8 cellular contexts compared by ENCODE assay signal in genomic region chr7:128459394-128459878, GRCh38. TPM values are rescaled to one million over a fixed set of nuclear protein-coding genes. Genes with fewer than 3 reads are reported as not detected.
A peak's percentile ranks its signal among the peaks of the same experiment; 100 is the strongest.
DNase-seq lines count a peak whose midpoint lies in the region; ATAC-seq and TF ChIP-seq lines count a peak whose summit lies in the region.

No MANE protein-coding gene starts in this region.

- no peak overlapping the region for H3K27ac ChIP-seq in GM23338 (ENCODE audit: low read depth)
- no peak overlapping the region for H3K27ac ChIP-seq in SU-DHL-6 (ENCODE audit: low read depth, low read length)
- peak overlapping the region in 2 of 8 donors; percentile 21 to 25 for H3K27ac ChIP-seq in spleen

- H3K9me3 Mint-ChIP-seq in GM23338 = peaks cover 9% of the 10 kb centered on the region

- H2AFZ ChIP-seq in GM23338 = no peak overlapping the region
- no peak overlapping the region for H2AFZ ChIP-seq in SU-DHL-6 (ENCODE audit: low read depth, low read length, severe bottlenecking)

- H3K27me3 Mint-ChIP-seq in GM23338 (ENCODE audit: insufficient read depth, low read depth, poor library complexity) = peaks cover 19% of the 10 kb centered on the region

- H3K4me1 ChIP-seq in GM23338 (ENCODE audit: insufficient read depth) = peaks cover 32% of the 10 kb centered on the region
- peaks cover 7 to 57% (median 39%) of the 10 kb centered on the region in 6 donors for H3K4me1 ChIP-seq in spleen

- H3K36me3 Mint-ChIP-seq in GM23338 (ENCODE audit: low read depth) = peaks cover 46% of the 10 kb centered on the region

- no peak for TF ChIP-seq POLR2A in spleen (IDR thresholded peaks at IDR 0.05)

- H3K79me2 ChIP-seq in GM23338 (replicated peaks; ENCODE audit: insufficient read depth) (peaks cover 47% of the 10 kb centered on the region), SU-DHL-6 (ENCODE audit: insufficient read depth, low read length) (peaks cover 35% of the 10 kb centered on the region)

- H3K9ac ChIP-seq in SU-DHL-6 (ENCODE audit: low read length) = no peak overlapping the region; the same call in 1 of the 2 replicates

- H3F3A ChIP-seq in GM23338 (replicated peaks; ENCODE audit: low read depth) (peaks cover 7% of the 10 kb centered on the region; the same call in 1 of the 2 replicates), SU-DHL-6 (ENCODE audit: insufficient read depth) (peaks cover 19% of the 10 kb centered on the region)

- ATAC-seq in GM23338 = peak; percentile 47
- ATAC-seq in HG02970 (IDR thresholded peaks at IDR 0.05; ENCODE audit: low FRiP score, unreplicated experiment) = no peak

- H3K9me3 ChIP-seq in SU-DHL-6 (ENCODE audit: insufficient read depth, low read length) = no peaks in the 10 kb centered on the region
- H3K9me3 ChIP-seq in spleen = no peaks in the 10 kb centered on the region

- 36 to 41% (median 39%) methylated on average over 5 of the region's 5 CpGs for WGBS in spleen, 5 donors

- TF ChIP-seq CTCF in GM06990 (IDR thresholded peaks at IDR 0.05; ENCODE audit: insufficient read depth, low read length, poor library complexity, severe bottlenecking) (peak; percentile 71), GM23338 (conservative IDR thresholded peaks at IDR 0.05; ENCODE audit: low read depth in 2 of 2) (peak; percentile 88 to 92), SU-DHL-6 (IDR thresholded peaks at IDR 0.05; ENCODE audit: insufficient read depth, low read length, poor library complexity, severe bottlenecking) (peak; percentile 87), spleen (IDR thresholded peaks at IDR 0.05 in 8 of 11, conservative IDR thresholded peaks at IDR 0.05 in 3 of 11) (peak; percentile 64 to 88 (median 87))

- intact Hi-C loops in spleen (cut with DNase I; ENCODE audit: low total_unique reads) = no loop called here

- peaks cover 31% of the 10 kb centered on the region for H3K4me1 Mint-ChIP-seq in GM23338

- H3K9me2 ChIP-seq in GM23338 (ENCODE audit: insufficient read depth) (no peaks in the 10 kb centered on the region), SU-DHL-6 (replicated peaks; ENCODE audit: insufficient read depth, low read length) (no peaks in the 10 kb centered on the region)

- H3K4me2 ChIP-seq in GM23338 = no peak overlapping the region
- peak overlapping the region; percentile 98 for H3K4me2 ChIP-seq in SU-DHL-6 (ENCODE audit: low read depth, low read length, poor library complexity, severe bottlenecking)

- no peak overlapping the region; the same call in 2 of the 3 replicates for H3K4me3 Mint-ChIP-seq in GM23338

- no peak overlapping the region for H3K27ac Mint-ChIP-seq in GM23338

- H3K27me3 ChIP-seq in GM06990 (replicated peaks; ENCODE audit: control insufficient read depth, insufficient read depth, low read length) (no peaks in the 10 kb centered on the region), GM23338 (ENCODE audit: insufficient read depth) (peaks cover 6% of the 10 kb centered on the region), SU-DHL-6 (ENCODE audit: low read length) (no peaks in the 10 kb centered on the region), spleen (replicated peaks in 1 of 7) (no peaks in the 10 kb centered on the region)

- peaks cover 12% of the 10 kb centered on the region for H4K20me1 ChIP-seq in GM23338 (replicated peaks; ENCODE audit: insufficient read depth)
- no peaks in the 10 kb centered on the region for H4K20me1 ChIP-seq in SU-DHL-6 (ENCODE audit: low read depth, low read length)

- DNase-seq in GM06990 (ENCODE audit: extremely low read depth, insufficient read length) (no peak), GM23338 (ENCODE audit: low spot score) (peak; percentile 85), LoVo (ENCODE audit: low spot score) (peak; percentile 53), amniotic epithelial cell (ENCODE audit: low read depth) (peak; percentile 69), hypothalamus (lab: John Stamatoyannopoulos, UW) (peak in 32 of 51 donors; percentile 5 to 79 (median 44)), spleen (no peak)

- H3K36me3 ChIP-seq in GM06990 (ENCODE audit: control insufficient read depth, insufficient read depth, low read length) (no peaks in the 10 kb centered on the region; the same call in 1 of the 2 replicates), GM23338 (ENCODE audit: insufficient read depth) (0 out of 2 replicates have a peak, but pooled peaks cover 3% of the 10 kb centered on the region), SU-DHL-6 (ENCODE audit: low read length) (0 out of 2 replicates have a peak, but pooled peaks cover 3% of the 10 kb centered on the region), spleen (peaks cover 0 to 15% (median 0%) of the 10 kb centered on the region in 6 donors)

- H3K4me3 ChIP-seq in GM06990 (replicated peaks; ENCODE audit: low read depth, low read length) = no peak overlapping the region
- no peak overlapping the region for H3K4me3 ChIP-seq in GM23338
- H3K4me3 ChIP-seq in SU-DHL-6 (ENCODE audit: insufficient read depth, low read length, poor library complexity, severe bottlenecking) = no peak overlapping the region
- no peak overlapping the region for H3K4me3 ChIP-seq in spleen

TF ChIP-seq in GM23338, 12 proteins besides CTCF, POLR2A, EP300 and RAD21:
- no peak for TF ChIP-seq REST (IDR thresholded peaks at IDR 0.05; ENCODE audit: unreplicated experiment)
- no peak for TF ChIP-seq STAT1 (IDR thresholded peaks at IDR 0.05; ENCODE audit: unreplicated experiment)
TF ChIP-seq in GM23338: peak in this region for 0.

RNA-seq across cellular contexts. Expression of gene HILPDA, which starts 3.8 kb away (rescaled TPM):
- 32.4 and 38.5 TPM in 2 replicates for total RNA-seq in GM23338 (2014; rRNA removed; shearing (Covaris generic))
- polyA plus RNA-seq in GM23338 (2016; fragmentation: Nextera tagmentation; extraction: Ambion mirVana) (57.5 and 70.6 TPM in 2 replicates), spleen (1 to 10 TPM; 3.2 to 8.2 (median 7.2) TPM)
- 10 to 100 TPM in 2 of 7 donors, 1 to 10 TPM in 5; 4.2 to 16.7 (median 7.1) TPM for total RNA-seq in spleen

RNA-seq across cellular contexts. Expression of gene METTL2B, which starts 17.1 kb away (rescaled TPM):
- 48.3 and 72.0 TPM in 2 replicates for total RNA-seq in GM23338 (2014; rRNA removed; shearing (Covaris generic))
- 21.2 and 24.0 TPM in 2 replicates for polyA plus RNA-seq in GM23338 (2016; fragmentation: Nextera tagmentation; extraction: Ambion mirVana)
- total RNA-seq in spleen = 10 to 100 TPM; 17.7 to 32.8 (median 22.4) TPM
- polyA plus RNA-seq in spleen = 10 to 100 TPM in 1 of 3 donors, 1 to 10 TPM in 2; 6.7 to 12.3 (median 7.2) TPM

RNA-seq across cellular contexts. Expression of gene IMPDH1, which starts 49.7 kb away (rescaled TPM):
- total RNA-seq in GM23338 (2014; rRNA removed; shearing (Covaris generic)) = 35.8 and 48.3 TPM in 2 replicates
- polyA plus RNA-seq in GM23338 (2016; fragmentation: Nextera tagmentation; extraction: Ambion mirVana) (15.3 and 16.4 TPM in 2 replicates), spleen (10 to 100 TPM; 29.9 to 52.1 (median 35.9) TPM)
- total RNA-seq in spleen = 100 to 1,000 TPM in 3 of 7 donors, 10 to 100 TPM in 4; 75.8 to 120 (median 89.0) TPM

Comparison
In these comparisons a context has a peak if more than half of its experiments do, and no peak if none do; other contexts are left out.
1. DNase-seq: peak in GM23338 (single experiment), LoVo (single experiment), amniotic epithelial cell (single experiment) and hypothalamus (32 of 51); none in GM06990 (single experiment) and spleen (single experiment).
2. Peak in every context shown above with its lines, with median percentiles within 50 percentile points of each other: CTCF ChIP-seq.